8 cellular contexts compared by ENCODE assay signal in the genomic region with DNA sequence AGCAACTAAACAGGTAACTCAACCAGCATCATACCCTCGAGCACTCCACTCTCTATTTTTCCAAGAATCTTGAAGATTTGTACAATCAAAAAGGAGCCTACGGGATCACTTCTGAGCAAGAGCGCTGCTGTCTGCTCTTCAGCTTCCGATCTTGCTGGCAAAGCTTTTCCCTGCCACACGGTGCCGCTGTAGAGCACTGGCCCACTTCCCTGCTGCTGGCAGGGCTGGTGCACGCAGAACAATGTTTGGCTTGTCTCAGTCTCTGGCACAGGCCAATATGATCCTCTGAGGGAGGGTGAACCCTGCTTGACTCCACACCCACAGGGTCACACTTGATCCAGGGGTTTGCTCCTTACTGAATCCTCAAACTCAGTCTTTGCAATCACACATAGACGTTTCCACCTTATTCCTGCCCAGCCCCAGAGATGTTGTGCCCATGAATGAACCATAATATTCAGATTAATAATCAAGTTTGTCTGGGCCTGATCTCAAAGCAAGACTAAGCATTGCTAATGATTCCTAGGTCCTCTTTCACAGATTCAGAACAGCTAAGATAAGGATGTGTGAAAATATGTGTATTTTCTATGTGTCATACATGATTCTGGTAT.
A peak's percentile ranks its signal among the peaks of the same experiment; 100 is the strongest.
DNase-seq lines count a peak whose midpoint lies in the region; ATAC-seq and TF ChIP-seq lines count a peak whose summit lies in the region.

No MANE protein-coding gene starts in this region.

- H3K9me3 ChIP-seq in SJSA1 (replicated peaks), result no peaks in the 10 kb centered on the region

- H3K4me1 ChIP-seq in SJSA1 (replicated peaks), result peaks cover 44% of the 10 kb centered on the region

- peak; percentile 87 for TF ChIP-seq CTCF in GM20000 (IDR thresholded peaks at IDR 0.05; ENCODE audit: extremely low read depth, missing control alignments)

- no peak overlapping the region for H3K4me3 ChIP-seq in SJSA1

- ATAC-seq in left lobe of liver, result peak; percentile 99
- peak; percentile 10 for ATAC-seq in stimulated activated naive CD8-positive, alpha-beta T cell treated with anti-CD3 and anti-CD28 coated beads, Interleukin-15, Interleukin-2, amounts not matched to agents 100 U/mL and 50 U/mL, for 24 hours

- DNase-seq in EL, result peak; percentile 54
- peak; percentile 53 for DNase-seq in GM20000 (ENCODE audit: low spot score)
- peak; percentile 39 for DNase-seq in HK-2 (ENCODE audit: unreplicated experiment)
- peak; percentile 52 to 72 for DNase-seq in SJSA1 (ENCODE audit: low read depth in 1 of 2, low spot score in 2 of 2)
- peak in 60 of 61 donors; percentile 18 to 91 (median 76) for DNase-seq in caudate nucleus (lab: John Stamatoyannopoulos, UW)
- DNase-seq in left lobe of liver (ENCODE audit: low spot score), result peak; percentile 89
- peak; percentile 44 for DNase-seq in stimulated activated naive CD8-positive, alpha-beta T cell treated with anti-CD3 and anti-CD28 coated beads, Interleukin-15, Interleukin-2, amounts not matched to agents 100 U/mL and 50 U/mL, for 24 hours
- no peak for DNase-seq in NCI-H510A treated with DMSO at 0.1 percent for 48 hours (lab: John Stamatoyannopoulos, UW)

- H3K27me3 ChIP-seq in SJSA1 (replicated peaks), result no peaks in the 10 kb centered on the region

- no peak overlapping the region for H3K27ac ChIP-seq in SJSA1
- no peak overlapping the region for H3K27ac ChIP-seq in caudate nucleus (ENCODE audit: low read depth, low read length)

- no peaks in the 10 kb centered on the region for H3K36me3 ChIP-seq in SJSA1
